In the genomic region with DNA sequence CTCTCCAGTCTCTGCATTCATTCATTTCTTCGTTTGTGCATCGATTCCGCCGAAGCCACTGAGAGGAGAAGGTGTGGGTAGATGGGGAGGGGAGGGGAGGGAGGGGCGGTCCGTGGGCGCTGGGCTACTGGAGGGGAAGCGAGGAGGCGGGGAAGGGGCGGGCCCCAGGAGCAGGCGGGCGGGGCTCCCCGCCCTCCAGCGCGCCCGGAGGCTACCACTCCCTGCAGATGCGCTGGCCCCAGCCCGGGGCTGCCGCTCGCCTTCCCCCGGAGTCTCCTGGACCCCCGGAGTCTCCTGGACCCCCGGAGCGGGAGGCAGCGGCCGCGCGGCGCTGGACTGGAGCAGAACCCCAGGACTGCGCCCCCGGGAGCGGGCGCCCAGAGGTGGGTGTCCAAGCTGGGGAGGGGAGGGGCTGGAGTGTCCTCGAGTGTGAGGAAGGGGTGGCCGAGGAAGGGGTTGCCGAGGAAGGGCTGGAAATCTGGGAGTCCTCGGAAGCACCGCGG, we compare ENCODE assay signal across 8 cellular contexts.
DNase-seq lines count a peak whose midpoint lies in the region; ATAC-seq, FAIRE-seq and TF ChIP-seq lines count a peak whose summit lies in the region.

No MANE protein-coding gene starts in this region.

- H3K27me3 ChIP-seq in CD8-positive, alpha-beta memory T cell (ENCODE audit: insufficient read depth, low read length, poor library complexity, severe bottlenecking): peaks cover 2% of the 10 kb centered on the region
- H3K27me3 ChIP-seq in neuron (ENCODE audit: insufficient read depth, low read length) (no peaks in the 10 kb centered on the region), suprapubic skin (peaks cover 4% of the 10 kb centered on the region)

- peaks cover 0 to 4% (median 0%) of the 10 kb centered on the region in 5 donors for H3K9me3 Mint-ChIP-seq in CD8-positive, alpha-beta memory T cell
- H3K9me3 Mint-ChIP-seq in activated T-helper 17 cell treated with anti-CD3 and anti-CD28 coated beads, Interleukin-2, amount 50 U/mL, for 72 hours: no peaks in the 10 kb centered on the region

- no peak for FAIRE-seq in RCC 7860 (lab: Jason Lieb, UNC)

- no peaks in the 10 kb centered on the region for H3K9me3 ChIP-seq in CD8-positive, alpha-beta memory T cell (ENCODE audit: low read length)
- H3K9me3 ChIP-seq in neuron (ENCODE audit: low read length) (no peaks in the 10 kb centered on the region), suprapubic skin (no peaks in the 10 kb centered on the region)

- no peak for TF ChIP-seq EP300 in suprapubic skin (IDR thresholded peaks at IDR 0.05)

- H3K36me3 ChIP-seq in CD8-positive, alpha-beta memory T cell (ENCODE audit: insufficient read depth, low read length): no peaks in the 10 kb centered on the region
- H3K36me3 ChIP-seq in neuron (ENCODE audit: insufficient read depth, low read length) (no peaks in the 10 kb centered on the region), suprapubic skin (no peaks in the 10 kb centered on the region)

- peak overlapping the region; percentile 83 to 93 (median 90) for H3K4me3 Mint-ChIP-seq in CD8-positive, alpha-beta memory T cell
- H3K4me3 Mint-ChIP-seq in activated T-helper 17 cell treated with anti-CD3 and anti-CD28 coated beads, Interleukin-2, amount 50 U/mL, for 72 hours: peak overlapping the region; percentile 89

- peaks cover 31 to 45% (median 37%) of the 10 kb centered on the region in 3 donors for H3K4me1 Mint-ChIP-seq in CD8-positive, alpha-beta memory T cell
- H3K4me1 Mint-ChIP-seq in activated T-helper 17 cell treated with anti-CD3 and anti-CD28 coated beads, Interleukin-2, amount 50 U/mL, for 72 hours: peaks cover 10% of the 10 kb centered on the region

- CTCF ChIA-PET in CD8-positive, alpha-beta memory T cell (lab: Charles Lee): no interaction called here

- TF ChIP-seq CTCF in fibroblast of villous mesenchyme (IDR thresholded peaks at IDR 0.05; ENCODE audit: insufficient read depth, low read depth, low read length): no peak
- no peak for TF ChIP-seq CTCF in suprapubic skin (IDR thresholded peaks at IDR 0.05)

- peaks cover 0 to 3% (median 0%) of the 10 kb centered on the region in 3 donors for H3K36me3 Mint-ChIP-seq in CD8-positive, alpha-beta memory T cell
- H3K36me3 Mint-ChIP-seq in activated T-helper 17 cell treated with anti-CD3 and anti-CD28 coated beads, Interleukin-2, amount 50 U/mL, for 72 hours (ENCODE audit: low read depth): peaks cover 16% of the 10 kb centered on the region

- ATAC-seq in GM19452 (IDR thresholded peaks at IDR 0.05; ENCODE audit: unreplicated experiment) (peak; percentile 71), HG03558 (IDR thresholded peaks at IDR 0.05; ENCODE audit: extremely low read depth, unreplicated experiment) (peak; percentile 37)
- ATAC-seq in activated T-helper 17 cell treated with anti-CD3 and anti-CD28 coated beads, Interleukin-2, amount 50 U/mL, for 72 hours (replicated peaks): peak; percentile 84

- peaks cover 22% of the 10 kb centered on the region for H3K4me1 ChIP-seq in CD8-positive, alpha-beta memory T cell (ENCODE audit: insufficient read depth, low read length)
- H3K4me1 ChIP-seq in neuron (ENCODE audit: insufficient read depth, low read length) (peaks cover 24% of the 10 kb centered on the region), suprapubic skin (peaks cover 39% of the 10 kb centered on the region)

- 2% methylated on average over 23 of the region's 39 CpGs for WGBS in suprapubic skin

- H3K27ac Mint-ChIP-seq in CD8-positive, alpha-beta memory T cell: peak overlapping the region in 1 of 8 donors; percentile 60
- H3K27ac Mint-ChIP-seq in activated T-helper 17 cell treated with anti-CD3 and anti-CD28 coated beads, Interleukin-2, amount 50 U/mL, for 72 hours: peak overlapping the region; percentile 78

- TF ChIP-seq POLR2A in suprapubic skin (IDR thresholded peaks at IDR 0.05): peak in 1 of 2 donors; percentile 84

- peak overlapping the region; percentile 83 for H3K4me3 ChIP-seq in CD8-positive, alpha-beta memory T cell (ENCODE audit: low read length)
- peak overlapping the region; percentile 92 for H3K4me3 ChIP-seq in fibroblast of villous mesenchyme (ENCODE audit: low read depth, low read length)
- peak overlapping the region; percentile 72 for H3K4me3 ChIP-seq in neuron (ENCODE audit: low read length)
- H3K4me3 ChIP-seq in suprapubic skin: peak overlapping the region; percentile 72

- POLR2A ChIA-PET in CD8-positive, alpha-beta memory T cell (lab: Charles Lee): no interaction called here

- H3K27ac ChIP-seq in CD8-positive, alpha-beta memory T cell (ENCODE audit: low read depth, low read length): no peak overlapping the region
- peak overlapping the region; percentile 83 for H3K27ac ChIP-seq in suprapubic skin

- peak overlapping the region; percentile 53 for H2AFZ ChIP-seq in neuron (ENCODE audit: low read depth, low read length)

- peaks cover 25 to 27% of the 10 kb centered on the region in 2 donors for H3K27me3 Mint-ChIP-seq in CD8-positive, alpha-beta memory T cell
- peaks cover 4% of the 10 kb centered on the region for H3K27me3 Mint-ChIP-seq in activated T-helper 17 cell treated with anti-CD3 and anti-CD28 coated beads, Interleukin-2, amount 50 U/mL, for 72 hours

- peak; percentile 19 to 71 (median 62) for DNase-seq in CD8-positive, alpha-beta memory T cell
- DNase-seq in RCC 7860 (ENCODE audit: low spot score): peak; percentile 66
- DNase-seq in fibroblast of villous mesenchyme (ENCODE audit: low read depth): peak; percentile 85
- DNase-seq in suprapubic skin (ENCODE audit: low spot score in 2 of 2): peak; percentile 86
